In the genomic region with DNA sequence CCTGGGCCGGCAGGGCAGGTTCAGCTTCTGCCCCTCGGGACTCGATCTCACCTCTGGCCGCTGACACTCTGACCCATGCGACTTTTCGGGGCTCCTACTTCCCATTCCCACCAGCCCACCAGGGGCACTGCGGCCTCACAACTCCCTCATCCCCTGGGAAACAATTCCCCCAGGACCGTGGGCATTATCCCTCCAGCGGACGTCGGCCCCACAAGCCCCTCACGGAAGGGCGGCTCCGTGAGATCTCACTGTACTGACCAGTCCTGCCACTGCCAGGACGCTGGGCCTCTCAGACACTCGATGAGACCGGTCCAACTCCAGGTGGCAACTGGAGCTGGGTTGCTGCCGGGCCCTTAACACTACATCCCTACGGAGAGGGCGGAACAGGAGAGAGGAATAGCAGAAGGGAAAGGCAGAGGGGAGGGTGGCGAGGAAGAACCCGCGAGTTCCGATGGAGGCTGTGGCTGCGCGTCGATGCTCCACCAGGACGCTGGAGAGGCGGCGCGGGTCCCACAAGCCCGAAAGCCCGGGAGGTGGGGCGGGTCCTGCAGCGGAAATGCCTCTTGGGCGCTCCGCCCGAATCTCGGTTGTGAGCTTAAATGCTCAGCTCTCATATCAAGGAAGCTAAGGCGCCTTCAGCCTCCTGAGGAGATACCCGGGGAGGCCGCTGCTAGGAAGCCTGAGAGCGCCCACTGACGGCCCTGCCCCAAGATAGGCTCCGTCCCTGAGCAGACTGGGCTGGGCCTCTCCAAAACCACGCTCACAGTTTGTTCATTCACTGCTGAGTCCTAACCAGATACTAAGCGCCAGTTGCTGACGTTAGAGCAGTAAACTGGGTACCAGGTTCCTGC, we compare ENCODE assay signal across 9 cellular contexts. TPM values are rescaled to one million over a fixed set of nuclear protein-coding genes. Genes with fewer than 3 reads are reported as not detected.
DNase-seq lines count a peak whose midpoint lies in the region; ATAC-seq, FAIRE-seq and TF ChIP-seq lines count a peak whose summit lies in the region.
"Had no signal": no experiment of that assay in that cellular context is flagged by ENCODE, and none has a peak within 500 bp of the region (broad histone marks: within the 10 kb centered on the region; RNA-seq: fewer than 3 reads in every experiment).

No MANE protein-coding gene starts in this region.

- H3K9me3 ChIP-seq in H1 (ENCODE audit: insufficient read depth in 2 of 2, low read depth in 1 of 2, low read length in 1 of 2), result no peaks in the 10 kb centered on the region; a peak in 1 of 4 replicates

- peaks cover 2% of the 10 kb centered on the region for H3K36me3 Mint-ChIP-seq in T-helper 2 cell treated with Interferon-gamma antibody and Interleukin-4, amounts not matched to agents 5 μg/mL and 100 μg/mL, for 36 hours (ENCODE audit: low read depth)
- H3K36me3 Mint-ChIP-seq in progenitor cell of endocrine pancreas (ENCODE audit: insufficient read depth), result peaks cover 17% of the 10 kb centered on the region

- H3K79me2 ChIP-seq in H1 (ENCODE audit: control insufficient read depth in 1 of 2, insufficient read depth in 2 of 2, low read length in 2 of 2), result no peaks in the 10 kb centered on the region

- H3K4me3 ChIP-seq in H1 (ENCODE audit: extremely low read depth in 1 of 4, insufficient read depth in 2 of 4, low read depth in 3 of 4, low read length in 4 of 4), result no peak overlapping the region

- H2BK120ac ChIP-seq in H1 (replicated peaks; ENCODE audit: low read depth, low read length), result no peak overlapping the region

- H3K79me1 ChIP-seq in H1 (ENCODE audit: low read depth, low read length), result no peaks in the 10 kb centered on the region

- H3K27ac ChIP-seq in H1 (ENCODE audit: low read depth, low read length), result no peak overlapping the region
- H3K27ac ChIP-seq: VCaP had no signal

- no peak for TF ChIP-seq POLR2A in H1 (IDR thresholded peaks at IDR 0.05; ENCODE audit: control extremely low read depth in 1 of 2, low read depth in 2 of 2, low read length in 2 of 2)

- H3K9me3 Mint-ChIP-seq in T-helper 2 cell treated with Interferon-gamma antibody and Interleukin-4, amounts not matched to agents 5 μg/mL and 100 μg/mL, for 36 hours, result no peaks in the 10 kb centered on the region
- H3K9me3 Mint-ChIP-seq in progenitor cell of endocrine pancreas (ENCODE audit: low read depth), result no peaks in the 10 kb centered on the region

- peak overlapping the region; percentile 81 for H3K27ac Mint-ChIP-seq in T-helper 2 cell treated with Interferon-gamma antibody and Interleukin-4, amounts not matched to agents 5 μg/mL and 100 μg/mL, for 36 hours
- no peak overlapping the region for H3K27ac Mint-ChIP-seq in progenitor cell of endocrine pancreas

- no peak overlapping the region for H3K23ac ChIP-seq in H1 (ENCODE audit: insufficient read length)

- 0 out of 2 replicates have a peak overlapping the region, but pooled peaks have one; percentile 13 for H2AK5ac ChIP-seq in H1 (ENCODE audit: low read depth, low read length)

- H3K4me1 Mint-ChIP-seq in T-helper 2 cell treated with Interferon-gamma antibody and Interleukin-4, amounts not matched to agents 5 μg/mL and 100 μg/mL, for 36 hours (ENCODE audit: low read depth), result peaks cover 6% of the 10 kb centered on the region
- H3K4me1 Mint-ChIP-seq in progenitor cell of endocrine pancreas (ENCODE audit: low read depth), result no peaks in the 10 kb centered on the region

- H2AFZ ChIP-seq in H1 (ENCODE audit: low read length), result no peak overlapping the region

- no peaks in the 10 kb centered on the region for H4K20me1 ChIP-seq in H1 (replicated peaks in 1 of 2; ENCODE audit: control insufficient read depth in 1 of 2, insufficient read depth in 2 of 2, low read length in 2 of 2)

- no peak overlapping the region for H3K14ac ChIP-seq in H1 (ENCODE audit: insufficient read length)

- TF ChIP-seq CTCF in H1 (IDR thresholded peaks at IDR 0.05; ENCODE audit: control extremely low read depth in 1 of 3, insufficient read depth in 1 of 3, low read depth in 1 of 3, low read length in 3 of 3) (0 out of 4 replicates have a peak, but pooled peaks of 1 of the 3 experiments have one; percentile 0), progenitor cell of endocrine pancreas (IDR thresholded peaks at IDR 0.05; ENCODE audit: unreplicated experiment) (no peak)

- no peak for ATAC-seq in HG03520 (IDR thresholded peaks at IDR 0.05; ENCODE audit: unreplicated experiment)

- no peak overlapping the region for H3K18ac ChIP-seq in H1 (ENCODE audit: extremely low read depth, low read length)

- TF ChIP-seq EP300 in H1 (IDR thresholded peaks at IDR 0.05; ENCODE audit: borderline replicate concordance in 1 of 2, low read depth in 2 of 2, low read length in 2 of 2), result no peak

- CTCF ChIA-PET in H1 (lab: Charles Lee; ENCODE audit: partially characterized antibody), result interaction anchor here (0.6 to 1.6 kb wide), 5 partner anchors 9 to 51 kb away, joined by 3 to 9 read pairs (median 3); no protein-coding TSS in a partner anchor

- H3K27me3 Mint-ChIP-seq in T-helper 2 cell treated with Interferon-gamma antibody and Interleukin-4, amounts not matched to agents 5 μg/mL and 100 μg/mL, for 36 hours (ENCODE audit: low read depth), result no peaks in the 10 kb centered on the region
- no peaks in the 10 kb centered on the region for H3K27me3 Mint-ChIP-seq in progenitor cell of endocrine pancreas

- no peak overlapping the region for H3K4me2 ChIP-seq in H1 (ENCODE audit: insufficient read depth in 1 of 2, low read depth in 2 of 2, low read length in 2 of 2)

- no peak overlapping the region for H3K9ac ChIP-seq in H1 (replicated peaks in 1 of 4; ENCODE audit: extremely low read depth in 1 of 4, low read depth in 3 of 4, low read length in 3 of 4)

- TF ChIP-seq RAD21 in H1 (IDR thresholded peaks at IDR 0.05 in 1 of 2, conservative IDR thresholded peaks at IDR 0.05 in 1 of 2; ENCODE audit: low read depth in 2 of 2, low read length in 2 of 2), result no peak; a peak in 1 of 4 replicates

- no peak overlapping the region for H4K91ac ChIP-seq in H1 (replicated peaks; ENCODE audit: insufficient read length, low read length)

- WGBS in H1 (ENCODE audit: extremely low coverage in 1 of 2, insufficient coverage in 1 of 2, insufficient read length in 1 of 2, insufficient replicate concordance in 2 of 2, low coverage in 1 of 2, low lambda C conversion rate in 2 of 2, missing lambda C conversion rate in 1 of 2), 2 experiments, result 82% methylated on average over 41 of the region's 48 CpGs; no CpG with 5 or more reads in 1 of the 2 experiments

- no peak overlapping the region for H4K5ac ChIP-seq in H1 (ENCODE audit: insufficient read length, low read depth, low read length)

- no peaks in the 10 kb centered on the region for H3K36me3 ChIP-seq in H1 (ENCODE audit: control insufficient read depth in 2 of 4, insufficient read depth in 4 of 4, low read length in 3 of 4)

- H2BK5ac ChIP-seq in H1 (ENCODE audit: low read depth, low read length), result no peak overlapping the region

- peak overlapping the region; percentile 69 for H3K4me3 Mint-ChIP-seq in T-helper 2 cell treated with Interferon-gamma antibody and Interleukin-4, amounts not matched to agents 5 μg/mL and 100 μg/mL, for 36 hours
- peak overlapping the region; percentile 42 for H3K4me3 Mint-ChIP-seq in progenitor cell of endocrine pancreas (ENCODE audit: low read depth)

- POLR2A ChIA-PET in H1 (lab: Charles Lee; ENCODE audit: partially characterized antibody), result interaction anchor here (0.9 to 1.3 kb wide), 3 partner anchors 15 to 35 kb away, joined by 3 to 5 read pairs (median 3); no protein-coding TSS in a partner anchor

- H3K56ac ChIP-seq in H1 (replicated peaks; ENCODE audit: insufficient read length, low read depth, low read length), result no peak overlapping the region

- H2BK15ac ChIP-seq in H1 (ENCODE audit: low read length), result no peak overlapping the region

- H2BK12ac ChIP-seq in H1 (ENCODE audit: low read depth, low read length), result no peak overlapping the region

- 0 out of 2 replicates have a peak overlapping the region, but pooled peaks have one; percentile 22 for H4K8ac ChIP-seq in H1 (ENCODE audit: extremely low read depth, insufficient read depth, low read length)

- no peak for FAIRE-seq in H1 (lab: Jason Lieb, UNC)

- DNase-seq in AG08395 (ENCODE audit: low spot score), result peak; percentile 62
- DNase-seq in T-helper 2 cell treated with Interferon-gamma antibody and Interleukin-4, amounts not matched to agents 5 μg/mL and 100 μg/mL, for 36 hours (ENCODE audit: low spot score), result peak; percentile 61
- peak in 1 of 2 experiments; percentile 39 for DNase-seq in H1 (ENCODE audit: low read depth in 1 of 2, low spot score in 2 of 2)
- no peak for DNase-seq in progenitor cell of endocrine pancreas (ENCODE audit: low spot score, unreplicated experiment)
- no peak for DNase-seq in NCI-H1436 (lab: John Stamatoyannopoulos, UW)
- DNase-seq in KG1 (lab: John Stamatoyannopoulos, UW), result no peak
- no peak for DNase-seq in NCI-H82 (lab: John Stamatoyannopoulos, UW)

- no peaks in the 10 kb centered on the region for H3K27me3 ChIP-seq in H1 (replicated peaks in 1 of 4; ENCODE audit: control insufficient read depth in 3 of 4, extremely low read depth in 1 of 4, insufficient read depth in 3 of 4, low read length in 3 of 4)

- no peak overlapping the region for H2BK20ac ChIP-seq in H1 (ENCODE audit: low read length)

- no peaks in the 10 kb centered on the region for H3K4me1 ChIP-seq in H1 (replicated peaks in 1 of 4; ENCODE audit: control insufficient read depth in 3 of 4, insufficient read depth in 4 of 4, low read length in 3 of 4)

- no peak overlapping the region for H3K4ac ChIP-seq in H1 (replicated peaks; ENCODE audit: insufficient read length, low read depth, low read length)

- no peaks in the 10 kb centered on the region for H3K23me2 ChIP-seq in H1 (ENCODE audit: low read depth, low read length)

RNA-seq across cellular contexts. Expression of a gene that starts 36.3 kb away (rescaled TPM):
- 375 and 379 TPM in 2 replicates for total RNA-seq in H1 (2021; fragmentation: NEBNext Ultra II Directional; extraction: Animal tissue kit (Norgen Biotek cat#: 25700))
- 159 and 173 TPM in 2 replicates for polyA plus RNA-seq in H1 (2011; rRNA removed)
- polyA plus RNA-seq in H1 (2011; cell fraction: cytosol; rRNA removed), result 261 TPM
- polyA plus RNA-seq in H1 (2011; cell fraction: nucleus; rRNA removed), result 391 TPM
- 349 to 413 TPM (median 400 TPM) in 4 replicates for polyA plus RNA-seq in H1 (2012, experiment 1 of 2)
- 128 TPM for polyA plus RNA-seq in H1 (2012, experiment 2 of 2)
- polyA plus RNA-seq in H1 (2013, experiment 1 of 2), result 137 TPM
- 123 TPM for polyA plus RNA-seq in H1 (2013, experiment 2 of 2)
- polyA minus RNA-seq in H1 (2011; rRNA and poly(A)+ RNA removed), result 646 and 651 TPM in 2 replicates
- polyA minus RNA-seq in H1 (2011; cell fraction: cytosol; rRNA and poly(A)+ RNA removed), result 279 TPM
- 263 TPM for polyA minus RNA-seq in H1 (2011; cell fraction: nucleus; rRNA and poly(A)+ RNA removed)
- 320 and 326 TPM in 2 replicates for total RNA-seq in progenitor cell of endocrine pancreas

RNA-seq across cellular contexts. Expression of a gene that starts 43.7 kb away (rescaled TPM):
- total RNA-seq in H1 (2021; fragmentation: NEBNext Ultra II Directional; extraction: Animal tissue kit (Norgen Biotek cat#: 25700)), result 86.7 and 87.1 TPM in 2 replicates
- polyA plus RNA-seq in H1 (2011; rRNA removed), result 66.6 and 75.2 TPM in 2 replicates
- 66.4 TPM for polyA plus RNA-seq in H1 (2011; cell fraction: cytosol; rRNA removed)
- 205 TPM for polyA plus RNA-seq in H1 (2011; cell fraction: nucleus; rRNA removed)
- 85.8 to 103 TPM (median 96.9 TPM) in 4 replicates for polyA plus RNA-seq in H1 (2012, experiment 1 of 2)
- 153 TPM for polyA plus RNA-seq in H1 (2012, experiment 2 of 2)
- polyA plus RNA-seq in H1 (2013, experiment 1 of 2), result 60.4 TPM
- polyA plus RNA-seq in H1 (2013, experiment 2 of 2), result 58.8 TPM
- 58.4 and 62.8 TPM in 2 replicates for polyA minus RNA-seq in H1 (2011; rRNA and poly(A)+ RNA removed)
- 41.1 TPM for polyA minus RNA-seq in H1 (2011; cell fraction: cytosol; rRNA and poly(A)+ RNA removed)
- 83.4 TPM for polyA minus RNA-seq in H1 (2011; cell fraction: nucleus; rRNA and poly(A)+ RNA removed)
- total RNA-seq in progenitor cell of endocrine pancreas, result 64.7 and 68.7 TPM in 2 replicates

RNA-seq across cellular contexts. Expression of a gene that starts 46.5 kb away (rescaled TPM):
- 34.1 and 38.0 TPM in 2 replicates for total RNA-seq in H1 (2021; fragmentation: NEBNext Ultra II Directional; extraction: Animal tissue kit (Norgen Biotek cat#: 25700))
- polyA plus RNA-seq in H1 (2011; rRNA removed), result 25.0 and 27.8 TPM in 2 replicates
- polyA plus RNA-seq in H1 (2011; cell fraction: cytosol; rRNA removed), result 23.2 TPM
- 24.2 TPM for polyA plus RNA-seq in H1 (2011; cell fraction: nucleus; rRNA removed)
- polyA plus RNA-seq in H1 (2012, experiment 1 of 2), result 40.6 to 46.4 TPM (median 44.6 TPM) in 4 replicates
- polyA plus RNA-seq in H1 (2012, experiment 2 of 2), result 51.0 TPM
- 27.7 TPM for polyA plus RNA-seq in H1 (2013, experiment 1 of 2)
- polyA plus RNA-seq in H1 (2013, experiment 2 of 2), result 27.2 TPM
- polyA minus RNA-seq in H1 (2011; rRNA and poly(A)+ RNA removed), result 11.7 and 13.7 TPM in 2 replicates
- polyA minus RNA-seq in H1 (2011; cell fraction: cytosol; rRNA and poly(A)+ RNA removed), result 12.4 TPM
- 10.8 TPM for polyA minus RNA-seq in H1 (2011; cell fraction: nucleus; rRNA and poly(A)+ RNA removed)
- 12.4 and 15.4 TPM in 2 replicates for total RNA-seq in progenitor cell of endocrine pancreas

Comparison
In these comparisons a context has a peak if more than half of its experiments do, and no peak if none do; other contexts are left out.
1. DNase-seq: peak in AG08395 (single experiment) and T-helper 2 cell treated with Interferon-gamma antibody and Interleukin-4, amounts not matched to agents 5 μg/mL and 100 μg/mL, for 36 hours (single experiment); none in progenitor cell of endocrine pancreas (single experiment), NCI-H1436 (single experiment), KG1 (single experiment) and NCI-H82 (single experiment).